ENCODE assay signal across 1 cellular context in the genomic region with DNA sequence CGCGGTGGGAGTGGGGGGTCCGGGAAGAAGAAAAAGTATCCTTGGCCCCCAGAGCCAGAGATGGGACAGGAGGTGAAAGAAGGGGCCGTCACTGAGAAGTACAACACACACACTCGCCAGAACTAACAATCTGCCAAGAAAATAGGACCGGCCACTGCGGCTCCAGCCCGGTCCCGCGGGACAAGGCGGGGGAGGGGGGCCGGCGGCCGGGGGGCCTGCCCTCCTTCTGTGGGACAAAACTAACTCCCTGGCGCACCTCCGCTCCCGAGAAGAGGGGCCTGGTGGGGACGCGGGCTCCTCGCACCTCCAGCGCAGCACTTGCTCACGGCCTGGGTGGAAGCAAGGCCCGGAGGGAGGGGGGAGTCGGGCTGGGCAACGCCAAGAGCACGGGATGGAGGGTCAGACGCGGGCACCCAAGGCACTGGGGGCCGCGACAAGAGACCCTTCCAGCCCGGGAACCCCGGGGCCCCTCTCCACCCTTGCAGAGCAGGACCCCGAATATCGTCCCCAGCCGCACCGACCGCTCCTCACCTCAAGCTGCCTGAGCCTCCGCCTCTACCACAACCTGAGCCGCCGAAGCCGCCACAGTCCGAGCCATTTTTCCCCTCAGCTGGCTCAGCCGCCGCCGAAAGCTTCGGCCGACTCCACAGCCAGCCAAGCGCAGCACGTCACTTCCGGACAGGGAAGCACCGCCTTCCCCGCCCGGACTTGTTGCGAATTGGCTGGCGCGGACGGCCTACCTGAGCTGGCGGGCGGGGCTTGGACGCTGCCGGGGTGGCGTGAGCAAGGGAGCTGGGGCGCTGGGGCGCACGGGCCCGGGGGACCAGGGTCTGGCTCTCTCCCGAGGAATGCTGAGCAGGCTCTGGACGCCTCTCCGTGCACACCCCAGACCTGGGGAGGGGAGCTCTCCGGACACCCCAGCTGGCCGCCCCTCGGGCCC.
TF ChIP-seq lines count a peak whose summit lies in the region.

A gene with protein sequence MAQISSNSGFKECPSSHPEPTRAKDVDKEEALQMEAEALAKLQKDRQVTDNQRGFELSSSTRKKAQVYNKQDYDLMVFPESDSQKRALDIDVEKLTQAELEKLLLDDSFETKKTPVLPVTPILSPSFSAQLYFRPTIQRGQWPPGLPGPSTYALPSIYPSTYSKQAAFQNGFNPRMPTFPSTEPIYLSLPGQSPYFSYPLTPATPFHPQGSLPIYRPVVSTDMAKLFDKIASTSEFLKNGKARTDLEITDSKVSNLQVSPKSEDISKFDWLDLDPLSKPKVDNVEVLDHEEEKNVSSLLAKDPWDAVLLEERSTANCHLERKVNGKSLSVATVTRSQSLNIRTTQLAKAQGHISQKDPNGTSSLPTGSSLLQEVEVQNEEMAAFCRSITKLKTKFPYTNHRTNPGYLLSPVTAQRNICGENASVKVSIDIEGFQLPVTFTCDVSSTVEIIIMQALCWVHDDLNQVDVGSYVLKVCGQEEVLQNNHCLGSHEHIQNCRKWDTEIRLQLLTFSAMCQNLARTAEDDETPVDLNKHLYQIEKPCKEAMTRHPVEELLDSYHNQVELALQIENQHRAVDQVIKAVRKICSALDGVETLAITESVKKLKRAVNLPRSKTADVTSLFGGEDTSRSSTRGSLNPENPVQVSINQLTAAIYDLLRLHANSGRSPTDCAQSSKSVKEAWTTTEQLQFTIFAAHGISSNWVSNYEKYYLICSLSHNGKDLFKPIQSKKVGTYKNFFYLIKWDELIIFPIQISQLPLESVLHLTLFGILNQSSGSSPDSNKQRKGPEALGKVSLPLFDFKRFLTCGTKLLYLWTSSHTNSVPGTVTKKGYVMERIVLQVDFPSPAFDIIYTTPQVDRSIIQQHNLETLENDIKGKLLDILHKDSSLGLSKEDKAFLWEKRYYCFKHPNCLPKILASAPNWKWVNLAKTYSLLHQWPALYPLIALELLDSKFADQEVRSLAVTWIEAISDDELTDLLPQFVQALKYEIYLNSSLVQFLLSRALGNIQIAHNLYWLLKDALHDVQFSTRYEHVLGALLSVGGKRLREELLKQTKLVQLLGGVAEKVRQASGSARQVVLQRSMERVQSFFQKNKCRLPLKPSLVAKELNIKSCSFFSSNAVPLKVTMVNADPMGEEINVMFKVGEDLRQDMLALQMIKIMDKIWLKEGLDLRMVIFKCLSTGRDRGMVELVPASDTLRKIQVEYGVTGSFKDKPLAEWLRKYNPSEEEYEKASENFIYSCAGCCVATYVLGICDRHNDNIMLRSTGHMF (N-terminal part only) (minus strand): TSS at position 670 of the 940 bp plus-strand sequence. CDS start 38,245 bp downstream, outside the sequence.

TF ChIP-seq in HepG2, 621 proteins besides CTCF, POLR2A, EP300 and RAD21 (continued from another document and continues in another):
- no peak for TF ChIP-seq ZNF484 (CRISPR knock-in tag; IDR thresholded peaks at IDR 0.05; ENCODE audit: borderline replicate concordance, low read depth)
- TF ChIP-seq, protein P1, sequence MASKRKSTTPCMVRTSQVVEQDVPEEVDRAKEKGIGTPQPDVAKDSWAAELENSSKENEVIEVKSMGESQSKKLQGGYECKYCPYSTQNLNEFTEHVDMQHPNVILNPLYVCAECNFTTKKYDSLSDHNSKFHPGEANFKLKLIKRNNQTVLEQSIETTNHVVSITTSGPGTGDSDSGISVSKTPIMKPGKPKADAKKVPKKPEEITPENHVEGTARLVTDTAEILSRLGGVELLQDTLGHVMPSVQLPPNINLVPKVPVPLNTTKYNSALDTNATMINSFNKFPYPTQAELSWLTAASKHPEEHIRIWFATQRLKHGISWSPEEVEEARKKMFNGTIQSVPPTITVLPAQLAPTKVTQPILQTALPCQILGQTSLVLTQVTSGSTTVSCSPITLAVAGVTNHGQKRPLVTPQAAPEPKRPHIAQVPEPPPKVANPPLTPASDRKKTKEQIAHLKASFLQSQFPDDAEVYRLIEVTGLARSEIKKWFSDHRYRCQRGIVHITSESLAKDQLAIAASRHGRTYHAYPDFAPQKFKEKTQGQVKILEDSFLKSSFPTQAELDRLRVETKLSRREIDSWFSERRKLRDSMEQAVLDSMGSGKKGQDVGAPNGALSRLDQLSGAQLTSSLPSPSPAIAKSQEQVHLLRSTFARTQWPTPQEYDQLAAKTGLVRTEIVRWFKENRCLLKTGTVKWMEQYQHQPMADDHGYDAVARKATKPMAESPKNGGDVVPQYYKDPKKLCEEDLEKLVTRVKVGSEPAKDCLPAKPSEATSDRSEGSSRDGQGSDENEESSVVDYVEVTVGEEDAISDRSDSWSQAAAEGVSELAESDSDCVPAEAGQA (IDR thresholded peaks at IDR 0.05; ENCODE audit: low read depth), result peak; percentile 67; the same call in 1 of the 2 replicates
- TF ChIP-seq, protein P1 (CRISPR knock-in tag; IDR thresholded peaks at IDR 0.05; ENCODE audit: borderline replicate concordance), result no peak
- TF ChIP-seq, protein P2, sequence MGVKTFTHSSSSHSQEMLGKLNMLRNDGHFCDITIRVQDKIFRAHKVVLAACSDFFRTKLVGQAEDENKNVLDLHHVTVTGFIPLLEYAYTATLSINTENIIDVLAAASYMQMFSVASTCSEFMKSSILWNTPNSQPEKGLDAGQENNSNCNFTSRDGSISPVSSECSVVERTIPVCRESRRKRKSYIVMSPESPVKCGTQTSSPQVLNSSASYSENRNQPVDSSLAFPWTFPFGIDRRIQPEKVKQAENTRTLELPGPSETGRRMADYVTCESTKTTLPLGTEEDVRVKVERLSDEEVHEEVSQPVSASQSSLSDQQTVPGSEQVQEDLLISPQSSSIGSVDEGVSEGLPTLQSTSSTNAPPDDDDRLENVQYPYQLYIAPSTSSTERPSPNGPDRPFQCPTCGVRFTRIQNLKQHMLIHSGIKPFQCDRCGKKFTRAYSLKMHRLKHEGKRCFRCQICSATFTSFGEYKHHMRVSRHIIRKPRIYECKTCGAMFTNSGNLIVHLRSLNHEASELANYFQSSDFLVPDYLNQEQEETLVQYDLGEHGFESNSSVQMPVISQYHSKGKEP (CRISPR knock-in tag; IDR thresholded peaks at IDR 0.05), result no peak
- TF ChIP-seq, protein P3, sequence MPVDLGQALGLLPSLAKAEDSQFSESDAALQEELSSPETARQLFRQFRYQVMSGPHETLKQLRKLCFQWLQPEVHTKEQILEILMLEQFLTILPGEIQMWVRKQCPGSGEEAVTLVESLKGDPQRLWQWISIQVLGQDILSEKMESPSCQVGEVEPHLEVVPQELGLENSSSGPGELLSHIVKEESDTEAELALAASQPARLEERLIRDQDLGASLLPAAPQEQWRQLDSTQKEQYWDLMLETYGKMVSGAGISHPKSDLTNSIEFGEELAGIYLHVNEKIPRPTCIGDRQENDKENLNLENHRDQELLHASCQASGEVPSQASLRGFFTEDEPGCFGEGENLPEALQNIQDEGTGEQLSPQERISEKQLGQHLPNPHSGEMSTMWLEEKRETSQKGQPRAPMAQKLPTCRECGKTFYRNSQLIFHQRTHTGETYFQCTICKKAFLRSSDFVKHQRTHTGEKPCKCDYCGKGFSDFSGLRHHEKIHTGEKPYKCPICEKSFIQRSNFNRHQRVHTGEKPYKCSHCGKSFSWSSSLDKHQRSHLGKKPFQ (CRISPR knock-in tag; IDR thresholded peaks at IDR 0.05; ENCODE audit: insufficient replicate concordance), result peak; percentile 89
- TF ChIP-seq ZSCAN31 (CRISPR knock-in tag; IDR thresholded peaks at IDR 0.05; ENCODE audit: low read depth), result peak; percentile 83
- no peak for TF ChIP-seq MLLT10 (CRISPR knock-in tag; IDR thresholded peaks at IDR 0.05)
- no peak for TF ChIP-seq RBM22 (optimal IDR thresholded peaks at IDR 0.05; ENCODE audit: low read length)
- no peak for TF ChIP-seq MXD4 (CRISPR knock-in tag; IDR thresholded peaks at IDR 0.05)
- TF ChIP-seq SYNCRIP (IDR thresholded peaks at IDR 0.05; ENCODE audit: insufficient read depth, low read depth, low read length), result no peak
- TF ChIP-seq, protein P4, sequence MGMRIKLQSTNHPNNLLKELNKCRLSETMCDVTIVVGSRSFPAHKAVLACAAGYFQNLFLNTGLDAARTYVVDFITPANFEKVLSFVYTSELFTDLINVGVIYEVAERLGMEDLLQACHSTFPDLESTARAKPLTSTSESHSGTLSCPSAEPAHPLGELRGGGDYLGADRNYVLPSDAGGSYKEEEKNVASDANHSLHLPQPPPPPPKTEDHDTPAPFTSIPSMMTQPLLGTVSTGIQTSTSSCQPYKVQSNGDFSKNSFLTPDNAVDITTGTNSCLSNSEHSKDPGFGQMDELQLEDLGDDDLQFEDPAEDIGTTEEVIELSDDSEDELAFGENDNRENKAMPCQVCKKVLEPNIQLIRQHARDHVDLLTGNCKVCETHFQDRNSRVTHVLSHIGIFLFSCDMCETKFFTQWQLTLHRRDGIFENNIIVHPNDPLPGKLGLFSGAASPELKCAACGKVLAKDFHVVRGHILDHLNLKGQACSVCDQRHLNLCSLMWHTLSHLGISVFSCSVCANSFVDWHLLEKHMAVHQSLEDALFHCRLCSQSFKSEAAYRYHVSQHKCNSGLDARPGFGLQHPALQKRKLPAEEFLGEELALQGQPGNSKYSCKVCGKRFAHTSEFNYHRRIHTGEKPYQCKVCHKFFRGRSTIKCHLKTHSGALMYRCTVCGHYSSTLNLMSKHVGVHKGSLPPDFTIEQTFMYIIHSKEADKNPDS (CRISPR knock-in tag; IDR thresholded peaks at IDR 0.05), result no peak
- no peak for TF ChIP-seq ZNF354B (CRISPR knock-in tag; IDR thresholded peaks at IDR 0.05)
- no peak for TF ChIP-seq BRD4 (CRISPR knock-in tag; IDR thresholded peaks at IDR 0.05)
- TF ChIP-seq, protein P5, sequence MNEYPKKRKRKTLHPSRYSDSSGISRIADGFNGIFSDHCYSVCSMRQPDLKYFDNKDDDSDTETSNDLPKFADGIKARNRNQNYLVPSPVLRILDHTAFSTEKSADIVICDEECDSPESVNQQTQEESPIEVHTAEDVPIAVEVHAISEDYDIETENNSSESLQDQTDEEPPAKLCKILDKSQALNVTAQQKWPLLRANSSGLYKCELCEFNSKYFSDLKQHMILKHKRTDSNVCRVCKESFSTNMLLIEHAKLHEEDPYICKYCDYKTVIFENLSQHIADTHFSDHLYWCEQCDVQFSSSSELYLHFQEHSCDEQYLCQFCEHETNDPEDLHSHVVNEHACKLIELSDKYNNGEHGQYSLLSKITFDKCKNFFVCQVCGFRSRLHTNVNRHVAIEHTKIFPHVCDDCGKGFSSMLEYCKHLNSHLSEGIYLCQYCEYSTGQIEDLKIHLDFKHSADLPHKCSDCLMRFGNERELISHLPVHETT (CRISPR knock-in tag; conservative IDR thresholded peaks at IDR 0.05), result no peak; the same call in 1 of the 2 replicates
- TF ChIP-seq, protein P6, sequence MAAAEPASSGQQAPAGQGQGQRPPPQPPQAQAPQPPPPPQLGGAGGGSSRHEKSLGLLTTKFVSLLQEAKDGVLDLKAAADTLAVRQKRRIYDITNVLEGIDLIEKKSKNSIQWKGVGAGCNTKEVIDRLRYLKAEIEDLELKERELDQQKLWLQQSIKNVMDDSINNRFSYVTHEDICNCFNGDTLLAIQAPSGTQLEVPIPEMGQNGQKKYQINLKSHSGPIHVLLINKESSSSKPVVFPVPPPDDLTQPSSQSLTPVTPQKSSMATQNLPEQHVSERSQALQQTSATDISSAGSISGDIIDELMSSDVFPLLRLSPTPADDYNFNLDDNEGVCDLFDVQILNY (CRISPR knock-in tag; conservative IDR thresholded peaks at IDR 0.05), result no peak; the same call in 1 of the 2 replicates
- TF ChIP-seq MXI1 (IDR thresholded peaks at IDR 0.05; ENCODE audit: borderline replicate concordance, low read depth, low read length), result peak; percentile 55; the same call in 1 of the 3 replicates
- TF ChIP-seq RFX1 (IDR thresholded peaks at IDR 0.05), result no peak
- TF ChIP-seq ZNF670 (CRISPR knock-in tag; IDR thresholded peaks at IDR 0.05; ENCODE audit: borderline replicate concordance), result peak; percentile 72
- TF ChIP-seq, protein P7, sequence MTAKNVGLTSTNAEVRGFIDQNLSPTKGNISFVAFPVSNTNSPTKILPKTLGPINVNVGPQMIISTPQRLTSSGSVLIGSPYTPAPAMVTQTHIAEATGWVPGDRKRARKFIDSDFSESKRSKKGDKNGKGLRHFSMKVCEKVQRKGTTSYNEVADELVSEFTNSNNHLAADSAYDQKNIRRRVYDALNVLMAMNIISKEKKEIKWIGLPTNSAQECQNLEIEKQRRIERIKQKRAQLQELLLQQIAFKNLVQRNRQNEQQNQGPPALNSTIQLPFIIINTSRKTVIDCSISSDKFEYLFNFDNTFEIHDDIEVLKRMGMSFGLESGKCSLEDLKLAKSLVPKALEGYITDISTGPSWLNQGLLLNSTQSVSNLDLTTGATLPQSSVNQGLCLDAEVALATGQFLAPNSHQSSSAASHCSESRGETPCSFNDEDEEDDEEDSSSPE (CRISPR knock-in tag; IDR thresholded peaks at IDR 0.05), result no peak; the same call in 1 of the 2 replicates
